In the genomic region with DNA sequence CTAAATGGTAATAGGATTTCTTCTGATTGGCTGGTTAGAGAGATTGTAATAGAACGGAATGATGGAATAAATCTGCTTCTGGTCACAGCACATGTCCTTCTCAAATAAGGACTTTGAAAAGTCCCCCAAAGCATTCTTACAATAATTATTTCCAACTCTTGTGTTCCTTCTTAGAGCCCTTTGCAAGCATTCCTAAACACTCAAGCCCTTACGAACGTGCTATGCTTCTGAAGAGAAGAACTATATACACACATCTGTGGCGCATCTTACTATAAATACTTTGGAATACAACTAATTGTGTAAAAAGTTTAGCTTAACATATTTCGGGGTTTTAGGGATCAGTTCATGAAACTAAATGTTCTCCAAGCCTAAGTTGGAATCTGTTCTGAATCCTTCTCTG, we compare ENCODE assay signal across 1 cellular context.
TF ChIP-seq lines count a peak whose summit lies in the region.

No MANE protein-coding gene starts in this region.

TF ChIP-seq in GM23338, 12 proteins besides CTCF, POLR2A, EP300 and RAD21 (continued from another document):
- TF ChIP-seq, protein P1, sequence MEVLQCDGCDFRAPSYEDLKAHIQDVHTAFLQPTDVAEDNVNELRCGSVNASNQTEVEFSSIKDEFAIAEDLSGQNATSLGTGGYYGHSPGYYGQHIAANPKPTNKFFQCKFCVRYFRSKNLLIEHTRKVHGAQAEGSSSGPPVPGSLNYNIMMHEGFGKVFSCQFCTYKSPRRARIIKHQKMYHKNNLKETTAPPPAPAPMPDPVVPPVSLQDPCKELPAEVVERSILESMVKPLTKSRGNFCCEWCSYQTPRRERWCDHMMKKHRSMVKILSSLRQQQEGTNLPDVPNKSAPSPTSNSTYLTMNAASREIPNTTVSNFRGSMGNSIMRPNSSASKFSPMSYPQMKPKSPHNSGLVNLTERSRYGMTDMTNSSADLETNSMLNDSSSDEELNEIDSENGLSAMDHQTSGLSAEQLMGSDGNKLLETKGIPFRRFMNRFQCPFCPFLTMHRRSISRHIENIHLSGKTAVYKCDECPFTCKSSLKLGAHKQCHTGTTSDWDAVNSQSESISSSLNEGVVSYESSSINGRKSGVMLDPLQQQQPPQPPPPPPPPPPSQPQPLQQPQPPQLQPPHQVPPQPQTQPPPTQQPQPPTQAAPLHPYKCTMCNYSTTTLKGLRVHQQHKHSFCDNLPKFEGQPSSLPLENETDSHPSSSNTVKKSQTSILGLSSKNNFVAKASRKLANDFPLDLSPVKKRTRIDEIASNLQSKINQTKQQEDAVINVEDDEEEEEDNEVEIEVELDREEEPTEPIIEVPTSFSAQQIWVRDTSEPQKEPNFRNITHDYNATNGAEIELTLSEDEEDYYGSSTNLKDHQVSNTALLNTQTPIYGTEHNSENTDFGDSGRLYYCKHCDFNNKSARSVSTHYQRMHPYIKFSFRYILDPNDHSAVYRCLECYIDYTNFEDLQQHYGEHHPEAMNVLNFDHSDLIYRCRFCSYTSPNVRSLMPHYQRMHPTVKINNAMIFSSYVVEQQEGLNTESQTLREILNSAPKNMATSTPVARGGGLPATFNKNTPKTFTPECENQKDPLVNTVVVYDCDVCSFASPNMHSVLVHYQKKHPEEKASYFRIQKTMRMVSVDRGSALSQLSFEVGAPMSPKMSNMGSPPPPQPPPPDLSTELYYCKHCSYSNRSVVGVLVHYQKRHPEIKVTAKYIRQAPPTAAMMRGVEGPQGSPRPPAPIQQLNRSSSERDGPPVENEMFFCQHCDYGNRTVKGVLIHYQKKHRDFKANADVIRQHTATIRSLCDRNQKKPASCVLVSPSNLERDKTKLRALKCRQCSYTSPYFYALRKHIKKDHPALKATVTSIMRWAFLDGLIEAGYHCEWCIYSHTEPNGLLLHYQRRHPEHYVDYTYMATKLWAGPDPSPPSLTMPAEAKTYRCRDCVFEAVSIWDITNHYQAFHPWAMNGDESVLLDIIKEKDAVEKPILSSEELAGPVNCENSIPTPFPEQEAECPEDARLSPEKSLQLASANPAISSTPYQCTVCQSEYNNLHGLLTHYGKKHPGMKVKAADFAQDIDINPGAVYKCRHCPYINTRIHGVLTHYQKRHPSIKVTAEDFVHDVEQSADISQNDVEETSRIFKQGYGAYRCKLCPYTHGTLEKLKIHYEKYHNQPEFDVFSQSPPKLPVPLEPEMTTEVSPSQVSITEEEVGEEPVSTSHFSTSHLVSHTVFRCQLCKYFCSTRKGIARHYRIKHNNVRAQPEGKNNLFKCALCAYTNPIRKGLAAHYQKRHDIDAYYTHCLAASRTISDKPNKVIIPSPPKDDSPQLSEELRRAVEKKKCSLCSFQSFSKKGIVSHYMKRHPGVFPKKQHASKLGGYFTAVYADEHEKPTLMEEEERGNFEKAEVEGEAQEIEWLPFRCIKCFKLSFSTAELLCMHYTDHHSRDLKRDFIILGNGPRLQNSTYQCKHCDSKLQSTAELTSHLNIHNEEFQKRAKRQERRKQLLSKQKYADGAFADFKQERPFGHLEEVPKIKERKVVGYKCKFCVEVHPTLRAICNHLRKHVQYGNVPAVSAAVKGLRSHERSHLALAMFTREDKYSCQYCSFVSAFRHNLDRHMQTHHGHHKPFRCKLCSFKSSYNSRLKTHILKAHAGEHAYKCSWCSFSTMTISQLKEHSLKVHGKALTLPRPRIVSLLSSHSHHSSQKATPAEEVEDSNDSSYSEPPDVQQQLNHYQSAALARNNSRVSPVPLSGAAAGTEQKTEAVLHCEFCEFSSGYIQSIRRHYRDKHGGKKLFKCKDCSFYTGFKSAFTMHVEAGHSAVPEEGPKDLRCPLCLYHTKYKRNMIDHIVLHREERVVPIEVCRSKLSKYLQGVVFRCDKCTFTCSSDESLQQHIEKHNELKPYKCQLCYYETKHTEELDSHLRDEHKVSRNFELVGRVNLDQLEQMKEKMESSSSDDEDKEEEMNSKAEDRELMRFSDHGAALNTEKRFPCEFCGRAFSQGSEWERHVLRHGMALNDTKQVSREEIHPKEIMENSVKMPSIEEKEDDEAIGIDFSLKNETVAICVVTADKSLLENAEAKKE (CRISPR knock-in tag; IDR thresholded peaks at IDR 0.05) = no peak
- TF ChIP-seq JUNB (IDR thresholded peaks at IDR 0.05; ENCODE audit: unreplicated experiment) = no peak
- TF ChIP-seq NANOG (IDR thresholded peaks at IDR 0.05; ENCODE audit: borderline replicate concordance) = no peak
